In the genomic region with DNA sequence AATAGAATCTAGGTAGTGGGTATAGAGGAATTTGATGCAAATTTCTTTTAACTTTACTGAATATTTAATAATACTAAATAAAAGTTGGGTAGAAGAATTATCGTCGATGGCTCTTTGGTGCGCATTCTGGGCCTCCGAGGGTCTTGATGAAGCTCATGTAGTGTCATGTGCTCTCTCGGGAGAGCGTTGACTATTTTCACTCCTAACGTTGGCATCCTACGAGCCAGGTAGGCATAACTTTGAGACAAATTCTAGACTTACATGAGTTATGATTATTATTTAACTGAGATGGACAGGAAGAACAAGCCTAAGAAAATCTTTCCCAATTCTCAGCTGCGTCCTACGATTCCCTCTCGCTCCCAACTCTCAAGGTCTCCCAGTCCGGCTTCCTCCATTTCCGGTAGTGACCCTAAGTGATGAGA, we compare ENCODE assay signal across 8 cellular contexts. TPM values are rescaled to one million over a fixed set of nuclear protein-coding genes. Genes with fewer than 3 reads are reported as not detected.
DNase-seq lines count a peak whose midpoint lies in the region; ATAC-seq and TF ChIP-seq lines count a peak whose summit lies in the region.

No MANE protein-coding gene starts in this region.

- peak overlapping the region; percentile 47 for H3K9ac ChIP-seq in iPS-18a (ENCODE audit: low read length)

- WGBS in spleen, 5 donors: 9 to 13% (median 11%) methylated on average over 13 of the region's 13 CpGs

- DNase-seq in HFF-Myc (ENCODE audit: extremely low read depth, low read depth) (no peak), spleen (no peak), NCI-H1436 treated with DMSO at 0.1 percent for 48 hours (lab: John Stamatoyannopoulos, UW) (no peak), mesenteric fat pad (ENCODE audit: low spot score) (no peak), NCI-H446 treated with DMSO at 0.1 percent for 48 hours (lab: John Stamatoyannopoulos, UW) (no peak), medulla oblongata (ENCODE audit: extremely low spot score) (no peak)

- H3K4me1 Mint-ChIP-seq in activated T-helper 17 cell treated with anti-CD3 and anti-CD28 coated beads, Interleukin-2, amount 50 U/mL, for 72 hours: peaks cover 23% of the 10 kb centered on the region

- H3K36me3 Mint-ChIP-seq in activated T-helper 17 cell treated with anti-CD3 and anti-CD28 coated beads, Interleukin-2, amount 50 U/mL, for 72 hours (ENCODE audit: low read depth): peaks cover 36% of the 10 kb centered on the region

- no peaks in the 10 kb centered on the region for H3K27me3 Mint-ChIP-seq in activated T-helper 17 cell treated with anti-CD3 and anti-CD28 coated beads, Interleukin-2, amount 50 U/mL, for 72 hours

- H3K36me3 ChIP-seq in iPS-18a (ENCODE audit: control insufficient read depth, low read depth, low read length) (no peaks in the 10 kb centered on the region), spleen (no peaks in the 10 kb centered on the region)

- peaks cover 32% of the 10 kb centered on the region for H3K27me3 ChIP-seq in iPS-18a (ENCODE audit: control insufficient read depth, insufficient read depth, low read length)
- peaks cover 0 to 3% (median 0%) of the 10 kb centered on the region in 7 donors for H3K27me3 ChIP-seq in spleen (replicated peaks in 1 of 7)

- no peaks in the 10 kb centered on the region for H3K9me3 ChIP-seq in iPS-18a (ENCODE audit: control insufficient read depth, low read depth, low read length)
- H3K9me3 ChIP-seq in spleen: no peaks in the 10 kb centered on the region

- intact Hi-C loops in spleen (cut with DNase I; ENCODE audit: low total_unique reads): no loop called here

- H3K9me3 Mint-ChIP-seq in activated T-helper 17 cell treated with anti-CD3 and anti-CD28 coated beads, Interleukin-2, amount 50 U/mL, for 72 hours: no peaks in the 10 kb centered on the region

- peak overlapping the region; percentile 87 for H3K27ac Mint-ChIP-seq in activated T-helper 17 cell treated with anti-CD3 and anti-CD28 coated beads, Interleukin-2, amount 50 U/mL, for 72 hours

- H3K27ac ChIP-seq in iPS-18a (ENCODE audit: low read length) (no peak overlapping the region), spleen (peak overlapping the region; percentile 71 to 93 (median 88))

- no peak for TF ChIP-seq CTCF in HFF-Myc (IDR thresholded peaks at IDR 0.05; ENCODE audit: low read depth, low read length, missing control alignments)
- TF ChIP-seq CTCF in spleen (IDR thresholded peaks at IDR 0.05 in 8 of 11, conservative IDR thresholded peaks at IDR 0.05 in 3 of 11): no peak

- no peak for ATAC-seq in activated T-helper 17 cell treated with anti-CD3 and anti-CD28 coated beads, Interleukin-2, amount 50 U/mL, for 72 hours (replicated peaks)

- no peak for TF ChIP-seq POLR2A in spleen (IDR thresholded peaks at IDR 0.05)

- H3K4me1 ChIP-seq in iPS-18a (ENCODE audit: control insufficient read depth, low read depth, low read length) (peaks cover 37% of the 10 kb centered on the region), spleen (peaks cover 5 to 52% (median 43%) of the 10 kb centered on the region in 6 donors)

- peak overlapping the region; percentile 87 for H3K4me3 Mint-ChIP-seq in activated T-helper 17 cell treated with anti-CD3 and anti-CD28 coated beads, Interleukin-2, amount 50 U/mL, for 72 hours

- H3K4me3 ChIP-seq in HFF-Myc (replicated peaks; ENCODE audit: low read depth, low read length): peak overlapping the region; percentile 60
- H3K4me3 ChIP-seq in iPS-18a (ENCODE audit: low read length): peak overlapping the region; percentile 88
- H3K4me3 ChIP-seq in spleen: peak overlapping the region; percentile 76 to 93 (median 86)

RNA-seq across cellular contexts. Expression of a gene that starts 0.6 kb away (rescaled TPM):
- 1 to 10 TPM; 1.8 to 4.0 TPM for total RNA-seq in activated T-helper 17 cell treated with anti-CD3 and anti-CD28 coated beads, Interleukin-2, amount 50 U/mL, for 72 hours
- total RNA-seq in spleen: 1 to 10 TPM in 1 of 7 donors, under 1 TPM in 3, not detected in 3; 0.81 to 1.3 (median 0.84) TPM
- 1 to 10 TPM; 1.3 to 2.4 (median 1.6) TPM for polyA plus RNA-seq in spleen
- total RNA-seq in mesenteric fat pad: 1.2 TPM

RNA-seq across cellular contexts. Expression of a gene that starts 2.0 kb away (rescaled TPM):
- 100 to 1,000 TPM; 124 to 176 TPM for total RNA-seq in activated T-helper 17 cell treated with anti-CD3 and anti-CD28 coated beads, Interleukin-2, amount 50 U/mL, for 72 hours
- total RNA-seq in spleen: 10 to 100 TPM; 45.4 to 71.9 (median 59.4) TPM
- 1 to 10 TPM; 7.7 to 8.9 (median 8.4) TPM for polyA plus RNA-seq in spleen
- 33.4 TPM for total RNA-seq in mesenteric fat pad
